1 cellular context compared by ENCODE assay signal in genomic region chr1:107110346-107110745, GRCh38.
TF ChIP-seq lines count a peak whose summit lies in the region.

No MANE protein-coding gene starts in this region.

TF ChIP-seq in GM23338, 12 proteins besides CTCF, POLR2A, EP300 and RAD21 (continued from another document):
- TF ChIP-seq ZNF462 (CRISPR knock-in tag; IDR thresholded peaks at IDR 0.05) (no peak), NANOG (IDR thresholded peaks at IDR 0.05; ENCODE audit: borderline replicate concordance) (no peak), CREB1 (CRISPR knock-in tag; IDR thresholded peaks at IDR 0.05; ENCODE audit: low read depth) (no peak), EZH2phosphoT487 (IDR thresholded peaks at IDR 0.05; ENCODE audit: unreplicated experiment) (no peak), STAT1 (IDR thresholded peaks at IDR 0.05; ENCODE audit: unreplicated experiment) (no peak), ETS1 (IDR thresholded peaks at IDR 0.05) (no peak), ZNF114 (CRISPR knock-in tag; IDR thresholded peaks at IDR 0.05) (no peak), REST (IDR thresholded peaks at IDR 0.05; ENCODE audit: unreplicated experiment) (no peak), EZH2 (IDR thresholded peaks at IDR 0.05; ENCODE audit: low read depth, unreplicated experiment) (no peak), JUNB (IDR thresholded peaks at IDR 0.05; ENCODE audit: unreplicated experiment) (no peak), ZNF331 (CRISPR knock-in tag; IDR thresholded peaks at IDR 0.05; ENCODE audit: low read depth) (no peak)
